7 cellular contexts compared by ENCODE assay signal in genomic region chr3:84806958-84807357, GRCh38.
"Had no signal": no experiment of that assay in that cellular context is flagged by ENCODE, and none has a peak within 500 bp of the region (broad histone marks: within the 10 kb centered on the region; RNA-seq: fewer than 3 reads in every experiment).

No MANE protein-coding gene starts in this region.

- H3K9ac ChIP-seq: GM23248 had no signal

- H2AFZ ChIP-seq: GM23248 had no signal

- H3K27ac ChIP-seq: GM23248, HL-60 had no signal

- H3K4me3 ChIP-seq: GM23248 had no signal

- DNase-seq: GM23248, H9, HCEC 1CT, KG1 had no signal

- FAIRE-seq: H1, H54 had no signal
